ENCODE assay signal across 1 cellular context in genomic region chr18:10205136-10205535, GRCh38.
TF ChIP-seq lines count a peak whose summit lies in the region.

No MANE protein-coding gene starts in this region.

TF ChIP-seq in IMR-90, 13 proteins besides CTCF, POLR2A, EP300 and RAD21 (continued from another document):
- TF ChIP-seq MXI1 (IDR thresholded peaks at IDR 0.05; ENCODE audit: borderline replicate concordance, low read depth, low read length) = no peak
- TF ChIP-seq SMC3 (IDR thresholded peaks at IDR 0.05; ENCODE audit: low read depth, low read length) = no peak
- TF ChIP-seq USF2 (IDR thresholded peaks at IDR 0.05; ENCODE audit: low read depth, low read length) = no peak
- no peak for TF ChIP-seq CHD1 (IDR thresholded peaks at IDR 0.05; ENCODE audit: low read depth, low read length)
- TF ChIP-seq CEBPB (IDR thresholded peaks at IDR 0.05; ENCODE audit: low read depth, low read length) = no peak
- TF ChIP-seq NFE2L2 (IDR thresholded peaks at IDR 0.05; ENCODE audit: low read depth, low read length) = no peak
- TF ChIP-seq RFX5 (IDR thresholded peaks at IDR 0.05; ENCODE audit: low read depth, low read length) = no peak
- no peak for TF ChIP-seq FOS (IDR thresholded peaks at IDR 0.05; ENCODE audit: low read depth, low read length)
- no peak for TF ChIP-seq RCOR1 (IDR thresholded peaks at IDR 0.05; ENCODE audit: insufficient replicate concordance, low read length)
- no peak for TF ChIP-seq MAZ (IDR thresholded peaks at IDR 0.05; ENCODE audit: borderline replicate concordance, low read depth, low read length)
- no peak for TF ChIP-seq ELK1 (IDR thresholded peaks at IDR 0.05; ENCODE audit: borderline replicate concordance, low read depth, low read length)
TF ChIP-seq in IMR-90: peak in this region for 0.
